ENCODE assay signal across 1 cellular context in genomic region chr11:27193434-27194225, GRCh38.
TF ChIP-seq lines count a peak whose summit lies in the region.

No MANE protein-coding gene starts in this region.

TF ChIP-seq in K562, 482 proteins besides CTCF, POLR2A, EP300 and RAD21 (continued from another document):
- TF ChIP-seq CBFA2T2 (conservative IDR thresholded peaks at IDR 0.05) (peak; percentile 17; the same call in 1 of the 2 replicates), CXXC5 (CRISPR knock-in tag; IDR thresholded peaks at IDR 0.05) (no peak), SMAD3 (CRISPR knock-in tag; conservative IDR thresholded peaks at IDR 0.05) (no peak), ZNF212 (CRISPR knock-in tag; IDR thresholded peaks at IDR 0.05) (no peak), YBX1 (IDR thresholded peaks at IDR 0.05) (no peak), CGGBP1 (CRISPR knock-in tag; IDR thresholded peaks at IDR 0.05) (no peak), ZNF408 (CRISPR knock-in tag; IDR thresholded peaks at IDR 0.05; ENCODE audit: low read depth) (no peak), SMARCA5 (IDR thresholded peaks at IDR 0.05) (no peak), ARID1B (IDR thresholded peaks at IDR 0.05) (peak; percentile 39; the same call in 1 of the 2 replicates), SMARCC2 (IDR thresholded peaks at IDR 0.05; ENCODE audit: low read depth) (no peak), E2F6 (IDR thresholded peaks at IDR 0.05; ENCODE audit: borderline replicate concordance in 1 of 2, extremely low read depth in 1 of 2, insufficient read depth in 1 of 2, insufficient read length in 1 of 2, low read depth in 1 of 2, low read length in 1 of 2, poor library complexity in 1 of 2, severe bottlenecking in 1 of 2) (no peak), PHB2 (IDR thresholded peaks at IDR 0.05; ENCODE audit: low read depth) (no peak), ZNF436 (CRISPR knock-in tag; IDR thresholded peaks at IDR 0.05) (no peak), TEAD4 (IDR thresholded peaks at IDR 0.05; ENCODE audit: low read length) (peak; percentile 50; the same call in 1 of the 2 replicates), TEAD4 (CRISPR knock-in tag; IDR thresholded peaks at IDR 0.05; ENCODE audit: borderline replicate concordance) (no peak), C11orf30 (IDR thresholded peaks at IDR 0.05; ENCODE audit: low read depth) (no peak), MEF2A (IDR thresholded peaks at IDR 0.05; ENCODE audit: control insufficient read depth, low read depth, low read length) (0 out of 2 replicates have a peak, but pooled peaks have one; percentile 15)
